Comparison of ENCODE assay signal across 10 cellular contexts in the genomic region with DNA sequence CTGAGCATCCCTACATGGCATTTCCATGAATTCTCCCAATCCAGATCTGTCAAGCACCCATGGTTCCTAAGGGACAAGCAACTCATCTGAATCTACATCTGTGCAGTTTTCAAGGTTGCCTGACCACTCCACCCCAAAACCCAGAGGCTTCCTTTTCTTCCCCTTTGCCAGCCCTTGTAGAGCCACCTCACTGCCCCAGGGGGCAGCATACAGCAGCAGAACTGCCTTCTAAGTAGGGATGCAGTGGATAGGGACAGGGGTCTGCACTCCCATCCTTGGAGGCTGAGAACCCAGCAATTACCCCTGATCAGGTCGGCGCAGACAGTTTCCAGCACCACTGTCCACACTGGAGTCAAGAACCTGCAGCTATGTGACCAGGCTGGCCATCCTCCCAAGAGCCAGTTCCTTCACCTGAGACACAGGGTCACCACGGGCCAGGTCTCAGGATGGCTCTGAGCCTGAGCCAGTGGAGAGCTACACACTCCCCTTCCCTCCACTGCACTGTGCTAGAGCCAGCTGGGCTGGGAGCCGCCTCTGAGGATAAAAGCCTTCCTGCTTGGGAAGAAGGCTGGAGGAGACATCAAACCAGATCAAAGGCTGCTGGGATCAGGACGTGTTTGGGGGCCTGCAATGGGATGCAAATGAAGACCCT.
DNase-seq lines count a peak whose midpoint lies in the region; TF ChIP-seq lines count a peak whose summit lies in the region.
"Had no signal": no experiment of that assay in that cellular context is flagged by ENCODE, and none has a peak within 500 bp of the region (broad histone marks: within the 10 kb centered on the region; RNA-seq: fewer than 3 reads in every experiment).

No MANE protein-coding gene starts in this region.

- intact Hi-C loops in PC-9 (cut with micrococcal nuclease; ENCODE audit: unreplicated experiment) = no loop called here
- intact Hi-C loops in posterior vena cava (cut with DNase I) = no loop called here

- no peaks in the 10 kb centered on the region for H4K20me1 ChIP-seq in PC-9 (ENCODE audit: insufficient read depth)

- peaks cover 8% of the 10 kb centered on the region; the same call in 1 of the 2 replicates for H3K27me3 ChIP-seq in PC-9 (ENCODE audit: insufficient read depth, low read depth)
- H3K27me3 ChIP-seq: pancreas had no signal

- DNase-seq in PC-9 = no peak
- DNase-seq in fibroblast of mammary gland (ENCODE audit: low read depth) = no peak
- DNase-seq in stimulated activated CD4-positive, alpha-beta T cell treated with anti-CD3 and anti-CD28 coated beads, Interleukin-2, amount 100 ng/mL, for 24 hours = no peak
- no peak for DNase-seq in posterior vena cava (ENCODE audit: low spot score)
- DNase-seq in activated CD8-positive, alpha-beta memory T cell treated with anti-CD3 and anti-CD28 coated beads for 24 hours = no peak
- no peak for DNase-seq in activated CD8-positive, alpha-beta memory T cell treated with anti-CD3 and anti-CD28 coated beads, Interleukin-2, amount 50 U/mL, for 4 hours
- DNase-seq: activated T-cell treated with anti-CD3 and anti-CD28 coated beads, Interleukin-2, amount 50 U/mL, for 1 hour had no signal

- no peaks in the 10 kb centered on the region for H3K4me1 ChIP-seq in PC-9 (replicated peaks; ENCODE audit: insufficient read depth)
- H3K4me1 ChIP-seq: pancreas had no signal

- H3K4me3 ChIP-seq in PC-9 (no peak overlapping the region), fibroblast of mammary gland (ENCODE audit: control insufficient read depth, low read depth, low read length) (no peak overlapping the region)
- H3K4me3 ChIP-seq: pancreas had no signal

- H3F3A ChIP-seq in PC-9 (ENCODE audit: insufficient read depth, low read depth) = no peaks in the 10 kb centered on the region

- no peaks in the 10 kb centered on the region for H3K9me3 ChIP-seq in PC-9 (ENCODE audit: insufficient read depth, low read depth)
- H3K9me3 ChIP-seq: pancreas had no signal

- CTCF ChIA-PET in PC-9 (lab: Charles Lee) = no interaction called here

- H3K79me2 ChIP-seq in PC-9 (ENCODE audit: low read depth) = no peaks in the 10 kb centered on the region

- no peaks in the 10 kb centered on the region for H3K9me2 ChIP-seq in PC-9 (ENCODE audit: insufficient read depth)

- BruUV-seq in PC-9 (replicated peaks; lab: Mats Ljungman, UMichigan) = no TSS peak

- H3K27ac ChIP-seq in 22Rv1 (no peak overlapping the region), PC-9 (no peak overlapping the region)
- H3K27ac ChIP-seq: pancreas had no signal

- no peaks in the 10 kb centered on the region for H3K36me3 ChIP-seq in PC-9 (ENCODE audit: low read depth)
- H3K36me3 ChIP-seq: pancreas had no signal

- TF ChIP-seq CTCF in 22Rv1 (IDR thresholded peaks at IDR 0.05) (peak; percentile 57), GM12873 (IDR thresholded peaks at IDR 0.05; ENCODE audit: insufficient read depth, low read depth, low read length, missing control alignments) (peak; percentile 57), PC-9 (conservative IDR thresholded peaks at IDR 0.05) (peak; percentile 47), fibroblast of mammary gland (conservative IDR thresholded peaks at IDR 0.05; ENCODE audit: control insufficient read depth, insufficient read depth, low read depth, low read length) (peak; percentile 34)

- no peak overlapping the region for H3K4me2 ChIP-seq in PC-9

- no peak overlapping the region for H2AFZ ChIP-seq in PC-9

- POLR2A ChIA-PET in PC-9 (lab: Charles Lee; ENCODE audit: unreplicated experiment) = no interaction called here
